In the genomic region with DNA sequence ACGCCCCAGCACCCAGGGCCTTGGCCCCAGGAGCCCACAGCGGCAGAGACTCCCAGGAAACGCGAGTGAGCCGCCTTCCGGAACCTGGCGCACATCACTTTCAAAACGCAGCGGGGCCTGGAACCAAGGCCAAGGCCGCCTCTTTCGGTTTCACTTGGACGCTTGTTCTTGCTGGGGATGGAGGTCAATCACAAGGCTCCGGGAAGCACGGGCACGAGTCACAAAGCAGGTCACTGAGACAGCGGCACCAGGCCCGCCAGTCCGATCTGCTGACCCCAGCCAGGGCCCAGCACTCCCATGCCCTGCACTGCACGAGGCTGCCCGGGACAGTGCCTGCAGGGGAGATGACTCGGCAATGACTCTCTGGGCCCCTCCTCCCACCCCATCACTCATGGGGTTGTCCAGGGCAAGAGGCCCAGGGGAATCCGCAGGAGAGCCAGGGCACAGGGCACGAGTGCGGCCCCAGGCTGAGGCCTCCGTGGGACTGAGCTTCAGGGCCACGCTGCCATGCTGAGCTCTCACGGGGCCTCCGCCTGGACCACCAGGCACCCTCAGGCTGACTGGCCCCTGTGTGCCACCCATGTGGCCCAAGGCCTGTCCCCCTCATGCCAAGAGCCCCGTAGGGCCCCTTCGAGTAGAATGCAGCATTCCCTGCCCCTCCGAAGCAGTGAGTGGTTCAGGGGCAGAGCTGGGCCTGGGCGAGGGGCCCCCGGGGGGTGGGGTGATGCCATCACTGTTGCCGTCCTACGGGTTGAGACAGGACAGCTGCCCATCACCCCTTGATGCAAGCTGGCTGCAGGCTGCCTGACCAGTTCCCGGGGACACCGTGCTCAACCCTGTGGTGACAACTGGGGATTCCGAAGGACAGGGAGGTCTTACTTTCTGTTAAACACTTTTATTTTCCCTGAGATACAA, we compare ENCODE assay signal across 10 cellular contexts. TPM values are rescaled to one million over a fixed set of nuclear protein-coding genes. Genes with fewer than 3 reads are reported as not detected.
DNase-seq lines count a peak whose midpoint lies in the region; ATAC-seq, FAIRE-seq and TF ChIP-seq lines count a peak whose summit lies in the region.
"Had no signal": no experiment of that assay in that cellular context is flagged by ENCODE, and none has a peak within 500 bp of the region (broad histone marks: within the 10 kb centered on the region; RNA-seq: fewer than 3 reads in every experiment).

No MANE protein-coding gene starts in this region.

- no peak overlapping the region for H3K4me3 Mint-ChIP-seq in activated CD4-positive, alpha-beta T cell treated with anti-CD3 and anti-CD28 coated beads, Interleukin-2, amount 10 ng/mL, durations not matched to agents 7 days and 5 days

- no peaks in the 10 kb centered on the region for H3K9me3 ChIP-seq in RWPE2 (ENCODE audit: severe bottlenecking)
- no peaks in the 10 kb centered on the region for H3K9me3 ChIP-seq in prostate gland

- TF ChIP-seq POLR2A in prostate gland (IDR thresholded peaks at IDR 0.05) (peak; percentile 35), GM12892 (IDR thresholded peaks at IDR 0.05; ENCODE audit: low read depth, low read length) (no peak)

- peaks cover 24% of the 10 kb centered on the region for H3K4me1 Mint-ChIP-seq in activated CD4-positive, alpha-beta T cell treated with anti-CD3 and anti-CD28 coated beads, Interleukin-2, amount 10 ng/mL, durations not matched to agents 7 days and 5 days

- H3K27ac Mint-ChIP-seq in activated CD4-positive, alpha-beta T cell treated with anti-CD3 and anti-CD28 coated beads, Interleukin-2, amount 10 ng/mL, durations not matched to agents 7 days and 5 days = no peak overlapping the region

- peaks cover 15% of the 10 kb centered on the region for H3K36me3 Mint-ChIP-seq in activated CD4-positive, alpha-beta T cell treated with anti-CD3 and anti-CD28 coated beads, Interleukin-2, amount 10 ng/mL, durations not matched to agents 7 days and 5 days (ENCODE audit: low read depth)

- in situ Hi-C loops in Caki2 (cut with HindIII; ENCODE audit: low pct_unique_long_range_greater_than_20kb, low sequenced_read_pairs) = no loop called here

- H3K36me3 ChIP-seq in RWPE2 (ENCODE audit: low read depth) = peaks cover 22% of the 10 kb centered on the region
- H3K36me3 ChIP-seq in prostate gland = no peaks in the 10 kb centered on the region

- TF ChIP-seq CTCF in RWPE2 (IDR thresholded peaks at IDR 0.05; ENCODE audit: poor library complexity, severe bottlenecking) = no peak
- TF ChIP-seq CTCF in fibroblast of pulmonary artery (IDR thresholded peaks at IDR 0.05; ENCODE audit: low read length, missing control alignments) = no peak
- TF ChIP-seq CTCF in prostate gland (IDR thresholded peaks at IDR 0.05) = no peak

- H3K4me1 ChIP-seq in RWPE2 (ENCODE audit: insufficient read depth, poor library complexity, severe bottlenecking) (peaks cover 21% of the 10 kb centered on the region), prostate gland (replicated peaks) (peaks cover 22% of the 10 kb centered on the region)

- WGBS in prostate gland = 64% methylated on average over 28 of the region's 38 CpGs

- H3K9me3 Mint-ChIP-seq in activated CD4-positive, alpha-beta T cell treated with anti-CD3 and anti-CD28 coated beads, Interleukin-2, amount 10 ng/mL, durations not matched to agents 7 days and 5 days = no peaks in the 10 kb centered on the region
- H3K9me3 Mint-ChIP-seq: activated naive CD4-positive, alpha-beta T cell treated with anti-CD3 and anti-CD28 coated beads, Interleukin-2, amount 50 U/mL, for 72 hours had no signal

- FAIRE-seq in GM12892 (lab: Jason Lieb, UNC) = no peak

- peak overlapping the region; percentile 48 for H3K4me3 ChIP-seq in RWPE2 (ENCODE audit: severe bottlenecking)
- no peak overlapping the region for H3K4me3 ChIP-seq in fibroblast of pulmonary artery (replicated peaks; ENCODE audit: low read depth, low read length)
- H3K4me3 ChIP-seq in prostate gland = peak overlapping the region in 1 of 2 donors; percentile 6

- POLR2A ChIA-PET in HEK293T (lab: Yijun Ruan, JAX) = no interaction called here
- POLR2A ChIA-PET in activated CD4-positive, alpha-beta T cell treated with anti-CD3 and anti-CD28 coated beads, Interleukin-2, amount 10 ng/mL, durations not matched to agents 7 days and 5 days (lab: Charles Lee) = no interaction called here

- CTCF ChIA-PET in HEK293T (lab: Yijun Ruan, JAX) = no interaction called here
- CTCF ChIA-PET in activated CD4-positive, alpha-beta T cell treated with anti-CD3 and anti-CD28 coated beads, Interleukin-2, amount 10 ng/mL, durations not matched to agents 7 days and 5 days (lab: Charles Lee) = interaction anchor here (1.0 to 1.2 kb wide), 2 partner anchors 14 to 25 kb away, joined by 3 to 4 read pairs; no protein-coding TSS in a partner anchor

- ATAC-seq in RWPE2 (ENCODE audit: low read depth) = peak; percentile 74

- DNase-seq in Caki2 (ENCODE audit: low read depth) (peak; percentile 83), RWPE2 (ENCODE audit: low spot score) (peak; percentile 91), fibroblast of pulmonary artery (ENCODE audit: low read depth) (peak; percentile 46), prostate gland (ENCODE audit: low spot score) (peak; percentile 46), GM12892 (ENCODE audit: insufficient read length) (no peak), SIG-M5 (lab: John Stamatoyannopoulos, UW) (no peak), HEK293T (ENCODE audit: extremely low spot score) (no peak)
- no peak for DNase-seq in activated CD4-positive, alpha-beta T cell treated with anti-CD3 and anti-CD28 coated beads, Interleukin-2, amount 10 ng/mL, durations not matched to agents 7 days and 5 days
- DNase-seq: NCI-H187 had no signal

- intact Hi-C loops in prostate gland (cut with DNase I) = no loop called here

- peak overlapping the region; percentile 95 for H3K27ac ChIP-seq in RWPE2 (ENCODE audit: poor library complexity, severe bottlenecking)
- peak overlapping the region; percentile 62 to 69 for H3K27ac ChIP-seq in prostate gland

- no peaks in the 10 kb centered on the region for H3K27me3 ChIP-seq in RWPE2 (ENCODE audit: insufficient read depth, poor library complexity, severe bottlenecking)
- no peaks in the 10 kb centered on the region for H3K27me3 ChIP-seq in prostate gland (replicated peaks; ENCODE audit: insufficient read depth)

- H3K27me3 Mint-ChIP-seq in activated CD4-positive, alpha-beta T cell treated with anti-CD3 and anti-CD28 coated beads, Interleukin-2, amount 10 ng/mL, durations not matched to agents 7 days and 5 days = no peaks in the 10 kb centered on the region

TF ChIP-seq in HEK293T, 16 proteins besides CTCF, POLR2A, EP300 and RAD21:
- no peak for TF ChIP-seq TARDBP (IDR thresholded peaks at IDR 0.05)
- TF ChIP-seq FOXM1 (IDR thresholded peaks at IDR 0.05; ENCODE audit: borderline replicate concordance) = no peak
- TF ChIP-seq HDGF (IDR thresholded peaks at IDR 0.05; ENCODE audit: borderline replicate concordance) = no peak
- TF ChIP-seq, protein P1, sequence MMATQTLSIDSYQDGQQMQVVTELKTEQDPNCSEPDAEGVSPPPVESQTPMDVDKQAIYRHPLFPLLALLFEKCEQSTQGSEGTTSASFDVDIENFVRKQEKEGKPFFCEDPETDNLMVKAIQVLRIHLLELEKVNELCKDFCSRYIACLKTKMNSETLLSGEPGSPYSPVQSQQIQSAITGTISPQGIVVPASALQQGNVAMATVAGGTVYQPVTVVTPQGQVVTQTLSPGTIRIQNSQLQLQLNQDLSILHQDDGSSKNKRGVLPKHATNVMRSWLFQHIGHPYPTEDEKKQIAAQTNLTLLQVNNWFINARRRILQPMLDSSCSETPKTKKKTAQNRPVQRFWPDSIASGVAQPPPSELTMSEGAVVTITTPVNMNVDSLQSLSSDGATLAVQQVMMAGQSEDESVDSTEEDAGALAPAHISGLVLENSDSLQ (IDR thresholded peaks at IDR 0.05) = no peak
- no peak for TF ChIP-seq SUZ12 (IDR thresholded peaks at IDR 0.05)
- TF ChIP-seq BHLHE40 (IDR thresholded peaks at IDR 0.05; ENCODE audit: borderline replicate concordance) = no peak
- no peak for TF ChIP-seq LEF1 (IDR thresholded peaks at IDR 0.05; ENCODE audit: borderline replicate concordance)
- no peak for TF ChIP-seq L3MBTL2 (conservative IDR thresholded peaks at IDR 0.05)
- TF ChIP-seq ZNF384 (IDR thresholded peaks at IDR 0.05) = no peak
- TF ChIP-seq FOXK2 (IDR thresholded peaks at IDR 0.05) = no peak
- no peak for TF ChIP-seq SP1 (IDR thresholded peaks at IDR 0.05)
- no peak for TF ChIP-seq ELF4 (IDR thresholded peaks at IDR 0.05)

RNA-seq across cellular contexts. Expression of a gene that starts 4.9 kb away (rescaled TPM):
- total RNA-seq in Caki2 (2014; rRNA removed; shearing (Covaris generic); ENCODE audit: low replicate concordance) = 20.1 and 23.7 TPM in 2 replicates
- total RNA-seq in prostate gland = 10 to 100 TPM; 32.5 to 79.9 TPM
- 6.4 TPM for polyA plus RNA-seq in GM12892 (2012; ENCODE audit: missing spikeins)
- total RNA-seq in activated CD4-positive, alpha-beta T cell treated with anti-CD3 and anti-CD28 coated beads, Interleukin-2, amount 10 ng/mL, durations not matched to agents 7 days and 5 days = 10 to 100 TPM; 84.7 to 91.7 TPM

RNA-seq across cellular contexts. Expression of a gene that starts 36.4 kb away (rescaled TPM):
- 74.2 and 78.3 TPM in 2 replicates for total RNA-seq in Caki2 (2014; rRNA removed; shearing (Covaris generic); ENCODE audit: low replicate concordance)
- 100 to 1,000 TPM in 1 of 2 donors, 10 to 100 TPM in 1; 75.1 to 157 TPM for total RNA-seq in prostate gland
- 13.8 TPM for polyA plus RNA-seq in GM12892 (2012; ENCODE audit: missing spikeins)
- total RNA-seq in activated CD4-positive, alpha-beta T cell treated with anti-CD3 and anti-CD28 coated beads, Interleukin-2, amount 10 ng/mL, durations not matched to agents 7 days and 5 days = 10 to 100 TPM; 71.7 to 82.0 TPM

Comparison
In these comparisons a context has a peak if more than half of its experiments do, and no peak if none do; other contexts are left out.
1. DNase-seq: peak in Caki2 (single experiment), RWPE2 (single experiment), fibroblast of pulmonary artery (single experiment) and prostate gland (single experiment); none in GM12892 (single experiment), SIG-M5 (single experiment), HEK293T (single experiment) and activated CD4-positive, alpha-beta T cell treated with anti-CD3 and anti-CD28 coated beads, Interleukin-2, amount 10 ng/mL, durations not matched to agents 7 days and 5 days (single experiment).